In the genomic region with DNA sequence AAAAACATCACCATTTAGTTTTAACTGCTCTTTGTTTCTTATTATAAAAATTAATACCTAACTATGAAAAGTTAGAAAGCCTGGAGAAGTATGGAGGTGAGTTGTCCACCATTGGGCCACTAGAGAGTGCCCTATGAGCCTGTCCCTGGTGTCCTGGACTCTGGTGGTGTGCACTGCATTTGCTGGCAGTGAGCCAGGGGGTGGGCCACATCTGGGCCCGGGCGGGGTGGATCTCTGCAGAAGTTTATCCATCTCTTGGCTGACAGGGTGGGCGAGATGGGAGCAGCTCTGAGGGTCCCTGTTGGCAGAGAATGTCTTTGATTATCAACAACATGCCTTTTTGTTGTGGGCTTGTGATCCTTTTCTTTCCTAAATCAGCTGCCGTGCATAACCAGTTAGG, we compare ENCODE assay signal across 8 cellular contexts. TPM values are rescaled to one million over a fixed set of nuclear protein-coding genes. Genes with fewer than 3 reads are reported as not detected.
A peak's percentile ranks its signal among the peaks of the same experiment; 100 is the strongest.
DNase-seq lines count a peak whose midpoint lies in the region; ATAC-seq and TF ChIP-seq lines count a peak whose summit lies in the region.

No MANE protein-coding gene starts in this region.

- H3K9me3 ChIP-seq in breast epithelium = no peaks in the 10 kb centered on the region
- H3K9me3 ChIP-seq in osteoblast (ENCODE audit: low read depth, low read length) = no peaks in the 10 kb centered on the region

- H3K79me2 ChIP-seq in KMS-11 (ENCODE audit: insufficient read depth, low read depth) (peaks cover 98% of the 10 kb centered on the region), osteoblast (ENCODE audit: insufficient read depth, low read length) (peaks cover 96% of the 10 kb centered on the region)

- peak overlapping the region; percentile 98 for H3K4me2 ChIP-seq in KMS-11
- peak overlapping the region; percentile 89 for H3K4me2 ChIP-seq in osteoblast (ENCODE audit: insufficient read depth, low read length)

- no peak for TF ChIP-seq POLR2A in breast epithelium (IDR thresholded peaks at IDR 0.05)

- peaks cover 96% of the 10 kb centered on the region for H3K4me1 ChIP-seq in KMS-11 (ENCODE audit: low read depth, poor library complexity, severe bottlenecking)
- peaks cover 0 to 10% of the 10 kb centered on the region in 2 donors for H3K4me1 ChIP-seq in breast epithelium
- peaks cover 38% of the 10 kb centered on the region for H3K4me1 ChIP-seq in osteoblast (ENCODE audit: insufficient read depth, low read length)

- H4K20me1 ChIP-seq in KMS-11 (ENCODE audit: insufficient read depth) (peaks cover 30% of the 10 kb centered on the region), osteoblast (ENCODE audit: insufficient read depth, low read length) (peaks cover 75% of the 10 kb centered on the region)

- no peaks in the 10 kb centered on the region for H3K36me3 ChIP-seq in KMS-11 (ENCODE audit: insufficient read depth)
- no peaks in the 10 kb centered on the region for H3K36me3 ChIP-seq in breast epithelium
- H3K36me3 ChIP-seq in osteoblast (ENCODE audit: insufficient read depth, low read length) = peaks cover 14% of the 10 kb centered on the region

- no peak overlapping the region for H2AFZ ChIP-seq in KMS-11 (ENCODE audit: low read depth)
- peak overlapping the region; percentile 43 for H2AFZ ChIP-seq in osteoblast (ENCODE audit: low read length)

- intact Hi-C loops in breast epithelium (cut with DNase I; ENCODE audit: low total_unique reads) = no loop called here

- peak; percentile 26 for DNase-seq in GM03348 (ENCODE audit: low spot score)
- DNase-seq in breast epithelium (ENCODE audit: low spot score in 2 of 2) = peak in 1 of 2 donors; percentile 45
- peak; percentile 79 for DNase-seq in osteoblast (ENCODE audit: insufficient read length, low spot score, missing footprints)
- no peak for DNase-seq in amniotic stem cell (lab: John Stamatoyannopoulos, UW)
- DNase-seq in AG08395 (ENCODE audit: low spot score) = no peak

- peak overlapping the region; percentile 43; the same call in 1 of the 2 replicates for H3K9ac ChIP-seq in KMS-11

- TF ChIP-seq CTCF in KMS-11 (conservative IDR thresholded peaks at IDR 0.05; ENCODE audit: low read depth, low read length) = no peak
- no peak for TF ChIP-seq CTCF in breast epithelium (IDR thresholded peaks at IDR 0.05)
- no peak for TF ChIP-seq CTCF in osteoblast (IDR thresholded peaks at IDR 0.05; ENCODE audit: extremely low read depth, low read depth, low read length)

- no peak overlapping the region for H3K4me3 ChIP-seq in KMS-11 (IDR thresholded peaks at IDR 0.05; ENCODE audit: insufficient read depth, low read depth, low read length)
- peak overlapping the region in 2 of 3 donors; percentile 31 to 55 for H3K4me3 ChIP-seq in breast epithelium
- peak overlapping the region; percentile 64 for H3K4me3 ChIP-seq in osteoblast (ENCODE audit: insufficient read depth, low read length)

- peak overlapping the region; percentile 66 for H3K27ac ChIP-seq in KMS-11
- peak overlapping the region in 1 of 2 donors; percentile 13 for H3K27ac ChIP-seq in breast epithelium
- H3K27ac ChIP-seq in osteoblast (ENCODE audit: low read depth, low read length) = peak overlapping the region; percentile 56

- H3K27me3 ChIP-seq in KMS-11 (ENCODE audit: insufficient read depth, low read depth) (no peaks in the 10 kb centered on the region), breast epithelium (no peaks in the 10 kb centered on the region), osteoblast (ENCODE audit: insufficient read depth, low read length) (no peaks in the 10 kb centered on the region)

- ATAC-seq in HG03469 (IDR thresholded peaks at IDR 0.05; ENCODE audit: unreplicated experiment) = no peak
- ATAC-seq in GM18907 (IDR thresholded peaks at IDR 0.05; ENCODE audit: unreplicated experiment) = no peak

RNA-seq across cellular contexts. Expression of a gene that starts 8.2 kb away (rescaled TPM):
- total RNA-seq in breast epithelium = 10 to 100 TPM; 24.1 to 26.2 (median 24.8) TPM
- total RNA-seq in osteoblast = 16.5 and 21.4 TPM in 2 replicates

Comparison
In these comparisons a context has a peak if more than half of its experiments do, and no peak if none do; other contexts are left out.
1. DNase-seq: peak in GM03348 (single experiment) and osteoblast (single experiment); none in amniotic stem cell (single experiment) and AG08395 (single experiment).